8 cellular contexts compared by ENCODE assay signal in genomic region chr11:68750988-68751325, GRCh38. TPM values are rescaled to one million over a fixed set of nuclear protein-coding genes. Genes with fewer than 3 reads are reported as not detected.
DNase-seq lines count a peak whose midpoint lies in the region; ATAC-seq and TF ChIP-seq lines count a peak whose summit lies in the region.

No MANE protein-coding gene starts in this region.

- no peak for TF ChIP-seq EP300 in upper lobe of left lung (IDR thresholded peaks at IDR 0.05)

- ATAC-seq in Right ventricle myocardium inferior (no peak), upper lobe of left lung (ENCODE audit: low FRiP score in 2 of 2) (no peak)

- DNase-seq in cardiac muscle cell (ENCODE audit: low read depth in 1 of 2, low spot score in 1 of 2): no peak
- DNase-seq in Right ventricle myocardium inferior (ENCODE audit: missing footprints): no peak
- no peak for DNase-seq in breast epithelium (ENCODE audit: low spot score in 2 of 2)
- no peak for DNase-seq in lower leg skin (ENCODE audit: low spot score in 2 of 2)
- peak in 1 of 2 donors; percentile 68 for DNase-seq in upper lobe of left lung
- no peak for DNase-seq in NCI-H2196 (lab: John Stamatoyannopoulos, UW; ENCODE audit: unreplicated experiment)
- no peak for DNase-seq in AML-193 (lab: John Stamatoyannopoulos, UW)
- DNase-seq in UCSD-AML1 (lab: John Stamatoyannopoulos, UW; ENCODE audit: unreplicated experiment): no peak

- H3K9me3 ChIP-seq in cardiac muscle cell (ENCODE audit: low read depth): no peaks in the 10 kb centered on the region
- H3K9me3 ChIP-seq in breast epithelium: no peaks in the 10 kb centered on the region
- no peaks in the 10 kb centered on the region for H3K9me3 ChIP-seq in upper lobe of left lung

- TF ChIP-seq CTCF in cardiac muscle cell (IDR thresholded peaks at IDR 0.05; ENCODE audit: low read depth, low read length) (no peak), breast epithelium (IDR thresholded peaks at IDR 0.05) (no peak), lower leg skin (IDR thresholded peaks at IDR 0.05) (no peak), upper lobe of left lung (IDR thresholded peaks at IDR 0.05) (no peak)

- TF ChIP-seq POLR2A in breast epithelium (IDR thresholded peaks at IDR 0.05) (no peak), lower leg skin (IDR thresholded peaks at IDR 0.05) (no peak), upper lobe of left lung (IDR thresholded peaks at IDR 0.05) (no peak)

- H3K27ac ChIP-seq in cardiac muscle cell: no peak overlapping the region
- peak overlapping the region; percentile 74 to 83 for H3K27ac ChIP-seq in breast epithelium
- peak overlapping the region in 3 of 4 donors; percentile 30 to 87 (median 39) for H3K27ac ChIP-seq in upper lobe of left lung

- H3K4me1 ChIP-seq in cardiac muscle cell (ENCODE audit: low read depth): no peaks in the 10 kb centered on the region
- no peaks in the 10 kb centered on the region for H3K4me1 ChIP-seq in breast epithelium
- peaks cover 7 to 22% (median 13%) of the 10 kb centered on the region in 4 donors for H3K4me1 ChIP-seq in upper lobe of left lung

- intact Hi-C loops in Right ventricle myocardium inferior (cut with DNase I) (no loop called here), breast epithelium (cut with DNase I; ENCODE audit: low total_unique reads) (no loop called here), lower leg skin (cut with DNase I; ENCODE audit: low total_unique reads) (no loop called here)

- H3K27me3 ChIP-seq in cardiac muscle cell (no peaks in the 10 kb centered on the region), breast epithelium (no peaks in the 10 kb centered on the region), upper lobe of left lung (no peaks in the 10 kb centered on the region)

- WGBS in lower leg skin, 2 donors: 4 to 5% methylated on average over 9 to 17 of the region's 24 CpGs
- WGBS in upper lobe of left lung, 2 donors: 9 to 18% methylated on average over 5 to 9 of the region's 24 CpGs

- no peaks in the 10 kb centered on the region for H3K36me3 ChIP-seq in cardiac muscle cell
- H3K36me3 ChIP-seq in breast epithelium: no peaks in the 10 kb centered on the region
- H3K36me3 ChIP-seq in upper lobe of left lung: peaks cover 0 to 13% (median 2%) of the 10 kb centered on the region in 4 donors

- H3K4me3 ChIP-seq in cardiac muscle cell: peak overlapping the region; percentile 49
- H3K4me3 ChIP-seq in breast epithelium: peak overlapping the region; percentile 19 to 68 (median 65)
- H3K4me3 ChIP-seq in lower leg skin (ENCODE audit: low read depth, poor library complexity, severe bottlenecking): peak overlapping the region; percentile 29
- H3K4me3 ChIP-seq in upper lobe of left lung: peak overlapping the region in 3 of 4 donors; percentile 55 to 62 (median 57)

RNA-seq across cellular contexts. Expression of gene TESMIN, which starts 0.4 kb away (rescaled TPM):
- total RNA-seq in cardiac muscle cell: 6.9 and 23.5 TPM in 2 replicates
- 4.6 and 17.1 TPM in 2 replicates for polyA plus RNA-seq in cardiac muscle cell
- 0.27 TPM for total RNA-seq in Right ventricle myocardium inferior
- 1 to 10 TPM in 2 of 3 donors, under 1 TPM in 1; 0.48 to 9.8 (median 6.9) TPM for total RNA-seq in breast epithelium
- total RNA-seq in lower leg skin: 1 to 10 TPM; 1.3 to 3.9 (median 2.0) TPM
- total RNA-seq in upper lobe of left lung: 1 to 10 TPM in 4 of 6 donors, under 1 TPM in 2; 0.76 to 7.3 (median 1.8) TPM
